Comparison of ENCODE assay signal across 31 cellular contexts in genomic region chr2:323035-323434, GRCh38. TPM values are rescaled to one million over a fixed set of nuclear protein-coding genes. Genes with fewer than 3 reads are reported as not detected.
"Had no signal": no experiment of that assay in that cellular context is flagged by ENCODE, and none has a peak within 500 bp of the region (broad histone marks: within the 10 kb centered on the region; RNA-seq: fewer than 3 reads in every experiment).

No MANE protein-coding gene starts in this region.

- H3K36me3 Mint-ChIP-seq: brain had no signal

- H3K27ac Mint-ChIP-seq: activated CD4-positive, alpha-beta memory T cell treated with anti-CD3 and anti-CD28 coated beads, Interleukin-2, amount 10 ng/mL, durations not matched to agents 7 days and 5 days; activated CD4-positive, alpha-beta T cell treated with anti-CD3 and anti-CD28 coated beads, Interleukin-2, amount 10 ng/mL, durations not matched to agents 7 days and 5 days; activated naive CD8-positive, alpha-beta T cell; activated T-helper 17 cell treated with anti-CD3 and anti-CD28 coated beads, Interleukin-2, amount 50 U/mL, for 72 hours; brain; effector memory CD8-positive, alpha-beta T cell; WTC11 had no signal

- H3K9me3 ChIP-seq: gastrocnemius medialis had no signal

- DNase-seq: activated CD4-positive, alpha-beta memory T cell treated with anti-CD3 and anti-CD28 coated beads, Interleukin-2, amount 10 ng/mL, durations not matched to agents 7 days and 5 days; activated CD4-positive, alpha-beta T cell treated with anti-CD3 and anti-CD28 coated beads for 1 hour; activated CD4-positive, alpha-beta T cell treated with anti-CD3 and anti-CD28 coated beads for 4 hours; activated CD4-positive, alpha-beta T cell treated with anti-CD3 and anti-CD28 coated beads, Interleukin-2, amount 10 ng/mL, durations not matched to agents 7 days and 5 days; activated CD4-positive, alpha-beta T cell treated with anti-CD3 and anti-CD28 coated beads, Interleukin-2, amount 50 U/mL, for 4 hours; activated CD8-positive, alpha-beta memory T cell treated with anti-CD3 and anti-CD28 coated beads for 24 hours; activated effector memory CD4-positive, alpha-beta T cell treated with Interleukin-2 at 50 U/mL for 16 hours; activated gamma-delta T cell treated with Interleukin-2 at 50 U/mL for 16 hours; activated naive CD4-positive, alpha-beta T cell treated with anti-CD3 and anti-CD28 coated beads, Interleukin-2, amount 50 U/mL, for 16 hours; activated naive CD4-positive, alpha-beta T cell treated with Interleukin-2 at 50 U/mL for 16 hours; activated T-cell treated with anti-CD3 and anti-CD28 coated beads, Interleukin-2, amount 50 U/mL, for 4 hours; aorta; cortex of kidney; dermis blood vessel endothelial cell; effector CD4-positive, alpha-beta T cell; effector memory CD8-positive, alpha-beta T cell; erythroblast; foreskin keratinocyte; gastrocnemius medialis; glutamatergic neuron; heart left ventricle; T-helper 2 cell had no signal

- H3K4me1 ChIP-seq: breast epithelium, esophagus muscularis mucosa, foreskin keratinocyte, gastrocnemius medialis, heart left ventricle had no signal

- H3K36me3 ChIP-seq: breast epithelium, cardiac muscle cell, esophagus muscularis mucosa, gastrocnemius medialis, heart left ventricle had no signal

- H3K4me3 Mint-ChIP-seq: activated CD4-positive, alpha-beta memory T cell treated with anti-CD3 and anti-CD28 coated beads, Interleukin-2, amount 10 ng/mL, durations not matched to agents 7 days and 5 days; activated CD4-positive, alpha-beta T cell treated with anti-CD3 and anti-CD28 coated beads, Interleukin-2, amount 10 ng/mL, durations not matched to agents 7 days and 5 days; activated naive CD8-positive, alpha-beta T cell; activated T-cell treated with anti-CD3 and anti-CD28 coated beads, Interleukin-2, amount 50 U/mL, for 4 hours; activated T-helper 17 cell treated with anti-CD3 and anti-CD28 coated beads, Interleukin-2, amount 50 U/mL, for 72 hours; brain; central memory CD8-positive, alpha-beta T cell; effector memory CD8-positive, alpha-beta T cell; WTC11 had no signal

- H3K27ac ChIP-seq: breast epithelium, cardiac muscle cell, esophagus muscularis mucosa, foreskin keratinocyte, gastrocnemius medialis, heart left ventricle, VCaP had no signal

- H3K9me3 Mint-ChIP-seq: activated CD4-positive, alpha-beta memory T cell treated with anti-CD3 and anti-CD28 coated beads, Interleukin-2, amount 10 ng/mL, durations not matched to agents 7 days and 5 days; central memory CD8-positive, alpha-beta T cell had no signal

- H3K4me3 ChIP-seq: breast epithelium, cardiac muscle cell, esophagus muscularis mucosa, gastrocnemius medialis, heart left ventricle had no signal

- H3K27me3 ChIP-seq: breast epithelium, cardiac muscle cell, esophagus muscularis mucosa, gastrocnemius medialis had no signal

RNA-seq across cellular contexts. Expression of gene ALKAL2, which starts 35.1 kb away (rescaled TPM):
- total RNA-seq: activated CD4-positive, alpha-beta memory T cell treated with anti-CD3 and anti-CD28 coated beads, Interleukin-2, amount 10 ng/mL, durations not matched to agents 7 days and 5 days; activated CD4-positive, alpha-beta T cell treated with anti-CD3 and anti-CD28 coated beads, Interleukin-2, amount 10 ng/mL, durations not matched to agents 7 days and 5 days; activated T-cell treated with anti-CD3 and anti-CD28 coated beads, Interleukin-2, amount 50 U/mL, for 4 hours; activated T-helper 17 cell treated with anti-CD3 and anti-CD28 coated beads, Interleukin-2, amount 50 U/mL, for 72 hours; dermis blood vessel endothelial cell; foreskin keratinocyte; gastrocnemius medialis had no signal
- polyA plus RNA-seq: foreskin keratinocyte had no signal
